ENCODE assay signal across 9 cellular contexts in genomic region chr6:73471686-73472290, GRCh38. TPM values are rescaled to one million over a fixed set of nuclear protein-coding genes. Genes with fewer than 3 reads are reported as not detected.
DNase-seq lines count a peak whose midpoint lies in the region; ATAC-seq and TF ChIP-seq lines count a peak whose summit lies in the region.
"Had no signal": no experiment of that assay in that cellular context is flagged by ENCODE, and none has a peak within 500 bp of the region (broad histone marks: within the 10 kb centered on the region; RNA-seq: fewer than 3 reads in every experiment).

No MANE protein-coding gene starts in this region.

- peak overlapping the region; percentile 85 for H3K27ac Mint-ChIP-seq in activated CD8-positive, alpha-beta T cell treated with anti-CD3 and anti-CD28 coated beads, Interleukin-2, amount 10 ng/mL, durations not matched to agents 7 days and 5 days
- no peak overlapping the region for H3K27ac Mint-ChIP-seq in GM23338

- H3K27me3 Mint-ChIP-seq in activated CD8-positive, alpha-beta T cell treated with anti-CD3 and anti-CD28 coated beads, Interleukin-2, amount 10 ng/mL, durations not matched to agents 7 days and 5 days (ENCODE audit: low read depth) = no peaks in the 10 kb centered on the region
- H3K27me3 Mint-ChIP-seq in GM23338 (ENCODE audit: insufficient read depth, low read depth, poor library complexity) = no peaks in the 10 kb centered on the region

- H2BK12ac ChIP-seq in neuronal stem cell (ENCODE audit: low read length) = no peak overlapping the region

- TF ChIP-seq POLR2A in erythroblast (IDR thresholded peaks at IDR 0.05; ENCODE audit: low read length) = no peak
- no peak for TF ChIP-seq POLR2A in sigmoid colon (IDR thresholded peaks at IDR 0.05)

- no peak overlapping the region for H3K4ac ChIP-seq in neuronal stem cell (ENCODE audit: low read length)

- intact Hi-C loops in sigmoid colon (cut with DNase I) = no loop called here

- peaks cover 18% of the 10 kb centered on the region for H3K4me1 Mint-ChIP-seq in activated CD8-positive, alpha-beta T cell treated with anti-CD3 and anti-CD28 coated beads, Interleukin-2, amount 10 ng/mL, durations not matched to agents 7 days and 5 days (ENCODE audit: low read depth)
- no peaks in the 10 kb centered on the region for H3K4me1 Mint-ChIP-seq in GM23338

- no peak for TF ChIP-seq CTCF in GM12864 (IDR thresholded peaks at IDR 0.05; ENCODE audit: low read depth, low read length, missing control alignments)
- TF ChIP-seq CTCF in sigmoid colon (IDR thresholded peaks at IDR 0.05) = no peak
- TF ChIP-seq CTCF in GM23338 (conservative IDR thresholded peaks at IDR 0.05; ENCODE audit: low read depth in 2 of 2) = no peak

- H3K27ac ChIP-seq in neuronal stem cell (replicated peaks; ENCODE audit: low read length) (no peak overlapping the region), sigmoid colon (no peak overlapping the region), GM23338 (ENCODE audit: low read depth) (no peak overlapping the region)

- no peak for TF ChIP-seq EP300 in sigmoid colon (IDR thresholded peaks at IDR 0.05)

- WGBS in neuronal stem cell (ENCODE audit: extremely low coverage in 2 of 2, insufficient read length in 2 of 2, insufficient replicate concordance in 1 of 2), 2 donors = no CpG with 5 or more reads among the region's 2 CpGs
- WGBS in sigmoid colon, 2 donors = 68 to 74% methylated on average over 2 of the region's 2 CpGs

- peaks cover 2% of the 10 kb centered on the region for H3K79me1 ChIP-seq in neuronal stem cell (ENCODE audit: low read depth, low read length)

- H4K20me1 ChIP-seq in GM23338 (replicated peaks; ENCODE audit: insufficient read depth) = no peaks in the 10 kb centered on the region; the same call in 1 of the 2 replicates

- H3K4me1 ChIP-seq in neuronal stem cell (ENCODE audit: control insufficient read depth in 2 of 2, insufficient read depth in 1 of 2, low read depth in 1 of 2, low read length in 2 of 2) (no peaks in the 10 kb centered on the region), sigmoid colon (no peaks in the 10 kb centered on the region), GM23338 (ENCODE audit: insufficient read depth) (no peaks in the 10 kb centered on the region)

- POLR2A ChIA-PET in activated CD8-positive, alpha-beta T cell treated with anti-CD3 and anti-CD28 coated beads, Interleukin-2, amount 10 ng/mL, durations not matched to agents 7 days and 5 days (lab: Charles Lee) = interaction anchor here (0.7 to 3.4 kb wide), 5 partner anchors 10 to 206 kb away, joined by 3 to 38 read pairs (median 4); partner anchors contain the start of genes CGAS, EEF1A1 and MTO1

- H3K4me3 Mint-ChIP-seq in activated CD8-positive, alpha-beta T cell treated with anti-CD3 and anti-CD28 coated beads, Interleukin-2, amount 10 ng/mL, durations not matched to agents 7 days and 5 days = peak overlapping the region; percentile 29
- H3K4me3 Mint-ChIP-seq in GM23338 = no peak overlapping the region

- H3K9me3 ChIP-seq in neuronal stem cell (replicated peaks in 1 of 2; ENCODE audit: control insufficient read depth in 2 of 2, insufficient read depth in 1 of 2, low read depth in 1 of 2, low read length in 2 of 2) (no peaks in the 10 kb centered on the region), sigmoid colon (no peaks in the 10 kb centered on the region)

- no peak overlapping the region for H2BK5ac ChIP-seq in neuronal stem cell (ENCODE audit: low read length)

- H4K91ac ChIP-seq in neuronal stem cell (ENCODE audit: low read depth, low read length, poor library complexity) = no peak overlapping the region

- H3K79me2 ChIP-seq in GM23338 (replicated peaks; ENCODE audit: insufficient read depth) = no peaks in the 10 kb centered on the region

- H3K4me3 ChIP-seq in GM12864 (ENCODE audit: low read depth, low read length) (no peak overlapping the region; the same call in 1 of the 2 replicates), neuronal stem cell (ENCODE audit: low read length in 2 of 2) (no peak overlapping the region), sigmoid colon (no peak overlapping the region), GM23338 (no peak overlapping the region)

- no peak overlapping the region for H2AFZ ChIP-seq in neuronal stem cell (ENCODE audit: low read length)
- H2AFZ ChIP-seq in GM23338 = no peak overlapping the region

- no peaks in the 10 kb centered on the region for H3K9me2 ChIP-seq in GM23338 (ENCODE audit: insufficient read depth)

- CTCF ChIA-PET in activated CD8-positive, alpha-beta T cell treated with anti-CD3 and anti-CD28 coated beads, Interleukin-2, amount 10 ng/mL, durations not matched to agents 7 days and 5 days (lab: Charles Lee) = interaction anchor here (1.1 to 2.6 kb wide), 5 partner anchors 10 to 181 kb away, joined by 3 to 12 read pairs (median 7); partner anchors contain the start of genes CGAS and MTO1

- ATAC-seq in GM19452 (IDR thresholded peaks at IDR 0.05; ENCODE audit: unreplicated experiment) (peak; percentile 93), HG03103 (IDR thresholded peaks at IDR 0.05; ENCODE audit: low read depth, unreplicated experiment) (peak; percentile 87), GM23338 (no peak)
- ATAC-seq in activated CD8-positive, alpha-beta T cell treated with anti-CD3 and anti-CD28 coated beads, Interleukin-2, amount 10 ng/mL, durations not matched to agents 7 days and 5 days = no peak

- no peak overlapping the region for H2BK15ac ChIP-seq in neuronal stem cell (ENCODE audit: low read length)

- no peaks in the 10 kb centered on the region for H3K9me3 Mint-ChIP-seq in activated CD8-positive, alpha-beta T cell treated with anti-CD3 and anti-CD28 coated beads, Interleukin-2, amount 10 ng/mL, durations not matched to agents 7 days and 5 days (ENCODE audit: insufficient read depth)
- no peaks in the 10 kb centered on the region; the same call in 2 of the 3 replicates for H3K9me3 Mint-ChIP-seq in GM23338

- peak; percentile 58 for DNase-seq in GM12864 (ENCODE audit: low read depth)
- DNase-seq in activated CD8-positive, alpha-beta T cell treated with anti-CD3 and anti-CD28 coated beads, Interleukin-2, amount 10 ng/mL, durations not matched to agents 7 days and 5 days = no peak
- no peak for DNase-seq in neuronal stem cell (ENCODE audit: low spot score)
- no peak for DNase-seq in erythroblast (lab: John Stamatoyannopoulos, UW)
- no peak for DNase-seq in sigmoid colon
- no peak for DNase-seq in GM23338 (ENCODE audit: low spot score)
- DNase-seq: EL had no signal

- 0 out of 2 replicates have a peak, but pooled peaks cover 6% of the 10 kb centered on the region for H3F3A ChIP-seq in GM23338 (replicated peaks; ENCODE audit: low read depth)

- no peak overlapping the region for H3K14ac ChIP-seq in neuronal stem cell (ENCODE audit: low read length)

- no peak overlapping the region for H3K9ac ChIP-seq in neuronal stem cell (ENCODE audit: low read depth, low read length, poor library complexity)

- no peak overlapping the region for H3K18ac ChIP-seq in neuronal stem cell (ENCODE audit: low read length)

- H3K27me3 ChIP-seq in neuronal stem cell (ENCODE audit: control insufficient read depth in 3 of 3, insufficient read depth in 3 of 3, low read depth in 1 of 3, low read length in 3 of 3) (no peaks in the 10 kb centered on the region), sigmoid colon (no peaks in the 10 kb centered on the region), GM23338 (ENCODE audit: insufficient read depth) (no peaks in the 10 kb centered on the region)

- H2BK120ac ChIP-seq in neuronal stem cell (ENCODE audit: low read depth, low read length) = no peak overlapping the region

- H3K36me3 ChIP-seq in neuronal stem cell (replicated peaks in 1 of 2; ENCODE audit: control insufficient read depth in 2 of 2, insufficient read depth in 2 of 2, low read length in 2 of 2) (peaks cover 8 to 47% of the 10 kb centered on the region in 2 donors), sigmoid colon (peaks cover 20 to 100% (median 46%) of the 10 kb centered on the region in 4 donors), GM23338 (ENCODE audit: insufficient read depth) (peaks cover 29% of the 10 kb centered on the region)

- no peak overlapping the region for H3K23ac ChIP-seq in neuronal stem cell (ENCODE audit: low read depth, low read length, poor library complexity)

- peaks cover 52% of the 10 kb centered on the region for H3K36me3 Mint-ChIP-seq in activated CD8-positive, alpha-beta T cell treated with anti-CD3 and anti-CD28 coated beads, Interleukin-2, amount 10 ng/mL, durations not matched to agents 7 days and 5 days (ENCODE audit: low read depth)
- H3K36me3 Mint-ChIP-seq in GM23338 (ENCODE audit: low read depth) = peaks cover 75% of the 10 kb centered on the region

- H3K4me2 ChIP-seq in neuronal stem cell (ENCODE audit: insufficient read depth, low read length, poor library complexity, severe bottlenecking) (no peak overlapping the region), GM23338 (no peak overlapping the region)

- no peak overlapping the region for H2AK5ac ChIP-seq in neuronal stem cell (ENCODE audit: low read depth, low read length)

- H4K8ac ChIP-seq in neuronal stem cell (ENCODE audit: low read depth, low read length) = no peak overlapping the region

TF ChIP-seq in GM23338, 12 proteins besides CTCF, POLR2A, EP300 and RAD21 (continues in another document):
- TF ChIP-seq EZH2 (IDR thresholded peaks at IDR 0.05; ENCODE audit: low read depth, unreplicated experiment) = no peak

RNA-seq across cellular contexts. Expression of gene MTO1, which starts 10.3 kb away (rescaled TPM):
- 10 to 100 TPM; 51.7 to 54.3 TPM for total RNA-seq in activated CD8-positive, alpha-beta T cell treated with anti-CD3 and anti-CD28 coated beads, Interleukin-2, amount 10 ng/mL, durations not matched to agents 7 days and 5 days
- 14.1 TPM for polyA plus RNA-seq in neuronal stem cell (2013, experiment 1 of 2)
- polyA plus RNA-seq in neuronal stem cell (2013, experiment 2 of 2) = 14.7 TPM
- 10 to 100 TPM; 17.9 to 42.3 (median 29.4) TPM for total RNA-seq in sigmoid colon
- polyA plus RNA-seq in sigmoid colon = 10 to 100 TPM; 12.0 to 16.3 (median 13.6) TPM
- 36.7 and 37.1 TPM in 2 replicates for total RNA-seq in GM23338 (2014; rRNA removed; shearing (Covaris generic))
- 18.3 and 27.7 TPM in 2 replicates for polyA plus RNA-seq in GM23338 (2016; fragmentation: Nextera tagmentation; extraction: Ambion mirVana)

RNA-seq across cellular contexts. Expression of gene CGAS, which starts 19.7 kb away (rescaled TPM):
- 10 to 100 TPM; 32.4 to 33.1 TPM for total RNA-seq in activated CD8-positive, alpha-beta T cell treated with anti-CD3 and anti-CD28 coated beads, Interleukin-2, amount 10 ng/mL, durations not matched to agents 7 days and 5 days
- 0.40 TPM for polyA plus RNA-seq in neuronal stem cell (2013, experiment 1 of 2)
- 0.40 TPM for polyA plus RNA-seq in neuronal stem cell (2013, experiment 2 of 2)
- 1 to 10 TPM; 5.0 to 5.8 (median 5.4) TPM for total RNA-seq in sigmoid colon
- polyA plus RNA-seq in sigmoid colon (1 to 10 TPM; 1.2 to 4.0 (median 1.6) TPM), GM23338 (2016; fragmentation: Nextera tagmentation; extraction: Ambion mirVana) (8.3 and 8.9 TPM in 2 replicates)
- 12.7 and 14.8 TPM in 2 replicates for total RNA-seq in GM23338 (2014; rRNA removed; shearing (Covaris generic))

RNA-seq across cellular contexts. Expression of gene EEF1A1, which starts 49.0 kb away (rescaled TPM):
- 1,000 to 10,000 TPM; 7,075 to 7,486 TPM for total RNA-seq in activated CD8-positive, alpha-beta T cell treated with anti-CD3 and anti-CD28 coated beads, Interleukin-2, amount 10 ng/mL, durations not matched to agents 7 days and 5 days
- polyA plus RNA-seq in neuronal stem cell (2013, experiment 1 of 2) = 20,572 TPM
- polyA plus RNA-seq in neuronal stem cell (2013, experiment 2 of 2) = 20,834 TPM
- over 10,000 TPM; 10,846 to 15,452 (median 12,894) TPM for total RNA-seq in sigmoid colon
- polyA plus RNA-seq in sigmoid colon (over 10,000 TPM in 1 of 3 donors, 1,000 to 10,000 TPM in 2; 8,557 to 12,921 (median 9,843) TPM), GM23338 (2016; fragmentation: Nextera tagmentation; extraction: Ambion mirVana) (7,677 and 8,712 TPM in 2 replicates)
- total RNA-seq in GM23338 (2014; rRNA removed; shearing (Covaris generic)) = 12,342 and 13,362 TPM in 2 replicates

Comparison
In these comparisons a context has a peak if more than half of its experiments do, and no peak if none do; other contexts are left out.
1. ATAC-seq: peak in GM19452 (single experiment) and HG03103 (single experiment); none in activated CD8-positive, alpha-beta T cell treated with anti-CD3 and anti-CD28 coated beads, Interleukin-2, amount 10 ng/mL, durations not matched to agents 7 days and 5 days (single experiment) and GM23338 (single experiment).